ENCODE assay signal across 9 cellular contexts in the genomic region with DNA sequence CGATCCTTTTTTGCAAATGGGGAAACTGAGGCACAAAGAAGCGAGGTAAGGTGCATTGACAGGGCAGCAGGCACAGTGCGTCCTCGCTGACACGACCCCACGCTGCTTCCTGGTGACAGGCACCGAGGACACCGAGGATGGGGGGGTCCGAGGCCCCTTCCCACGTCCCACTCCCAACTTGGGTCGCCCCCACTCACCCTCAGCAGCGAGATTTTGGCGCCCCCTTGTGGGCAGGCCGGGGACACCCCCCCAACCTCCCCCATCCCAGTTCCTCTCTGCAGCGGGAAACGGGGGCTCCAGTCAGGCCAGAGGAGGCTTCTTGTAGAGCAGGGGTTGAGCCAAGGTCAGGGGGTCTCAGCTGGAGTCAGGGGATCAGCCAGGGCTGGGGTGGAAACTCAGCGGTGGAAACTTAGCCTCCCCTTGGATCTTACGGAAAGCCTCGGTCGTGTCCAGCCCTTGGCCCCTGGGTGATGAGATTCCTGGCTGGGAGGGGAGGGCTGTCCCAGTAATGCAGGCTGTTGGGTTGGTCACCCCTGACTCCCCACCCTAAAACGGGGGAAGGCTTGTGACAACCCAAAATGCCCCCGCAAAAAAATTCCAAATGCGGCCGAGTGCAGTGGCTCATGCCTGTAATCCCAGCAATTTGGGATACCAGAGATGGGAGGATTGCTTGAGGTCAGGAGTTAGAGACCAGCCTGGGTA. TPM values are rescaled to one million over a fixed set of nuclear protein-coding genes. Genes with fewer than 3 reads are reported as not detected.
A peak's percentile ranks its signal among the peaks of the same experiment; 100 is the strongest.
DNase-seq lines count a peak whose midpoint lies in the region; ATAC-seq, FAIRE-seq and TF ChIP-seq lines count a peak whose summit lies in the region.
"Had no signal": no experiment of that assay in that cellular context is flagged by ENCODE, and none has a peak within 500 bp of the region (broad histone marks: within the 10 kb centered on the region; RNA-seq: fewer than 3 reads in every experiment).

No MANE protein-coding gene starts in this region.

- H3K9me1 ChIP-seq in K562 (ENCODE audit: control insufficient read depth, insufficient read depth, low read length), result no peaks in the 10 kb centered on the region

- WGBS in K562 (ENCODE audit: insufficient coverage, low coverage, missing lambda C conversion rate), result 10% methylated on average over 20 of the region's 24 CpGs
- 10% methylated on average over 11 of the region's 24 CpGs for WGBS in right lobe of liver (ENCODE audit: insufficient coverage, low coverage, low lambda C conversion rate, missing lambda C conversion rate)
- WGBS in tibial nerve, 2 donors, result 19 to 21% methylated on average over 19 to 24 of the region's 24 CpGs

- TF ChIP-seq CTCF in Caco-2 (IDR thresholded peaks at IDR 0.05; ENCODE audit: insufficient read depth in 1 of 2, low read depth in 1 of 2, low read length in 1 of 2, severe bottlenecking in 1 of 2, unreplicated experiment in 1 of 2) (peak; percentile 57 to 58), OCI-LY3 (IDR thresholded peaks at IDR 0.05; ENCODE audit: low read depth, low read length) (peak; percentile 96), K562 (IDR thresholded peaks at IDR 0.05 in 2 of 3, conservative IDR thresholded peaks at IDR 0.05 in 1 of 3; ENCODE audit: insufficient read depth in 2 of 3, low read depth in 1 of 3, low read length in 3 of 3) (peak; percentile 73 to 89 (median 88)), right lobe of liver (IDR thresholded peaks at IDR 0.05) (peak; percentile 70 to 88 (median 79)), tibial nerve (IDR thresholded peaks at IDR 0.05) (peak; percentile 76 to 93 (median 86))

- DNase-seq in Caco-2 (no peak), K562 (ENCODE audit: extremely low read depth in 1 of 4, low spot score in 3 of 4) (peak; percentile 58 to 81 (median 78)), right lobe of liver (no peak), tibial nerve (ENCODE audit: low spot score in 2 of 2) (peak in 1 of 2 donors; percentile 44), NCI-H510A (lab: John Stamatoyannopoulos, UW) (no peak), NCI-H526 treated with DMSO at 0.1 percent for 48 hours (lab: John Stamatoyannopoulos, UW) (no peak)

- H3K4me3 ChIP-seq in Caco-2 (ENCODE audit: low read depth, low read length), result no peak overlapping the region
- no peak overlapping the region for H3K4me3 ChIP-seq in OCI-LY3 (ENCODE audit: low read length)
- no peak overlapping the region for H3K4me3 ChIP-seq in K562
- H3K4me3 ChIP-seq in right lobe of liver, result no peak overlapping the region
- no peak overlapping the region for H3K4me3 ChIP-seq in tibial nerve

- CTCF ChIA-PET in Caco-2 (lab: Charles Lee), result interaction anchor here (1.3 kb wide), 2 partner anchors 13 to 42 kb away, joined by 5 to 7 read pairs; no protein-coding TSS in a partner anchor
- CTCF ChIA-PET in K562 (lab: Yijun Ruan, JAX; ENCODE audit: low intra/inter-chr PET ratio), result interaction anchor here (0.6 to 2.6 kb wide), 4 partner anchors 145 to 497 kb away, joined by 3 to 37 read pairs (median 10); no protein-coding TSS in a partner anchor

- POLR2A ChIA-PET in Caco-2 (lab: Charles Lee), result no interaction called here
- POLR2A ChIA-PET in K562 (lab: Yijun Ruan, JAX), result no interaction called here

- H3K4me1 ChIP-seq in Caco-2 (peaks cover 32% of the 10 kb centered on the region), OCI-LY3 (ENCODE audit: low read length) (no peaks in the 10 kb centered on the region), K562 (replicated peaks in 1 of 2; ENCODE audit: control insufficient read depth in 2 of 2, insufficient read depth in 2 of 2, low read length in 2 of 2) (peaks cover 0 to 10% of the 10 kb centered on the region in 2 experiments; a peak in 2 of 5 replicates), right lobe of liver (peaks cover 0 to 13% (median 6%) of the 10 kb centered on the region in 4 donors), tibial nerve (peaks cover 0 to 28% (median 2%) of the 10 kb centered on the region in 4 donors)

- no peak for TF ChIP-seq EP300 in K562 (IDR thresholded peaks at IDR 0.05; ENCODE audit: low read length)
- TF ChIP-seq EP300 in tibial nerve (IDR thresholded peaks at IDR 0.05), result no peak

- ATAC-seq in K562, result peak; percentile 84
- ATAC-seq in right lobe of liver, result peak; percentile 32 to 46 (median 40)
- no peak for ATAC-seq in HG03439 (IDR thresholded peaks at IDR 0.05; ENCODE audit: unreplicated experiment)

- FAIRE-seq in K562 (lab: Jason Lieb, UNC), result peak; percentile 37
- FAIRE-seq: colon had no signal

- no peak overlapping the region for H3K4me3 Mint-ChIP-seq in Caco-2 (ENCODE audit: unreplicated experiment)

- H3K4me2 ChIP-seq in OCI-LY3 (ENCODE audit: low read length), result no peak overlapping the region
- no peak overlapping the region for H3K4me2 ChIP-seq in K562 (ENCODE audit: insufficient read depth, low read length)

- H3K36me3 ChIP-seq in Caco-2 (ENCODE audit: control insufficient read depth, insufficient read depth, low read length), result no peaks in the 10 kb centered on the region
- peaks cover 6% of the 10 kb centered on the region for H3K36me3 ChIP-seq in OCI-LY3 (replicated peaks; ENCODE audit: low read depth, low read length)
- H3K36me3 ChIP-seq in K562 (ENCODE audit: control insufficient read depth, insufficient read depth, low read length), result no peaks in the 10 kb centered on the region
- H3K36me3 ChIP-seq in right lobe of liver, result no peaks in the 10 kb centered on the region
- peaks cover 0 to 7% (median 0%) of the 10 kb centered on the region in 3 donors for H3K36me3 ChIP-seq in tibial nerve

- no peaks in the 10 kb centered on the region for H3K4me1 Mint-ChIP-seq in Caco-2 (ENCODE audit: low read depth, unreplicated experiment)

- peak; percentile 59 to 90 for TF ChIP-seq RAD21 in K562 (CRISPR knock-in tag; conservative IDR thresholded peaks at IDR 0.05 in 1 of 2, IDR thresholded peaks at IDR 0.05 in 1 of 2)

- H3K27me3 ChIP-seq in Caco-2 (replicated peaks; ENCODE audit: control insufficient read depth, insufficient read depth, low read length) (no peaks in the 10 kb centered on the region), OCI-LY3 (ENCODE audit: low read depth, low read length) (peaks cover 14% of the 10 kb centered on the region; the same call in 1 of the 2 replicates), K562 (ENCODE audit: control insufficient read depth in 2 of 2, insufficient read depth in 2 of 2, low read length in 2 of 2) (no peaks in the 10 kb centered on the region), right lobe of liver (no peaks in the 10 kb centered on the region), tibial nerve (no peaks in the 10 kb centered on the region)

- no peaks in the 10 kb centered on the region for H3K9me3 Mint-ChIP-seq in Caco-2 (ENCODE audit: unreplicated experiment)

- H4K20me1 ChIP-seq in OCI-LY3 (ENCODE audit: insufficient read depth, low read length) (no peaks in the 10 kb centered on the region), K562 (replicated peaks; ENCODE audit: control insufficient read depth, insufficient read depth, low read length) (no peaks in the 10 kb centered on the region)

- in situ Hi-C loops in K562 (cut with MboI), result loop anchor here (5.0 kb wide), 1 partner anchor 145 kb away; no protein-coding TSS in a partner anchor

- intact Hi-C loops in Caco-2 (cut with micrococcal nuclease; ENCODE audit: unreplicated experiment), result no loop called here
- intact Hi-C loops in K562 (cut with micrococcal nuclease), result no loop called here
- intact Hi-C loops in right lobe of liver (cut with DNase I), result no loop called here

- H3K9ac ChIP-seq in OCI-LY3 (ENCODE audit: low read length) (no peak overlapping the region), K562 (ENCODE audit: insufficient read depth in 1 of 2, low read depth in 2 of 2, low read length in 2 of 2) (no peak overlapping the region)

- H2AFZ ChIP-seq in OCI-LY3 (ENCODE audit: low read depth, low read length) (no peak overlapping the region), K562 (ENCODE audit: low read depth, low read length) (no peak overlapping the region)

- H3K36me3 Mint-ChIP-seq in Caco-2 (ENCODE audit: insufficient read depth, unreplicated experiment), result no peaks in the 10 kb centered on the region

- BruUV-seq in Caco-2 (replicated peaks; lab: Mats Ljungman, UMichigan) (no TSS peak), K562 (replicated peaks; lab: Mats Ljungman, UMichigan) (no TSS peak)

- H3K79me2 ChIP-seq in OCI-LY3 (ENCODE audit: low read length) (no peaks in the 10 kb centered on the region), K562 (ENCODE audit: control insufficient read depth, insufficient read depth, low read length) (no peaks in the 10 kb centered on the region)

- no peak overlapping the region for H3K27ac ChIP-seq in OCI-LY3 (ENCODE audit: low read length)
- no peak overlapping the region for H3K27ac ChIP-seq in K562 (ENCODE audit: extremely low read depth, low read depth, low read length)
- no peak overlapping the region for H3K27ac ChIP-seq in right lobe of liver
- no peak overlapping the region for H3K27ac ChIP-seq in tibial nerve

- H3K27ac Mint-ChIP-seq in Caco-2 (ENCODE audit: unreplicated experiment), result no peak overlapping the region

- no peaks in the 10 kb centered on the region for H3K9me3 ChIP-seq in Caco-2
- H3K9me3 ChIP-seq in OCI-LY3 (ENCODE audit: insufficient read depth, low read length), result no peaks in the 10 kb centered on the region
- peaks cover 7% of the 10 kb centered on the region for H3K9me3 ChIP-seq in K562 (replicated peaks; ENCODE audit: control insufficient read depth, insufficient read depth, low read depth, low read length)
- H3K9me3 ChIP-seq in right lobe of liver, result no peaks in the 10 kb centered on the region
- H3K9me3 ChIP-seq in tibial nerve, result peaks cover 0 to 2% (median 0%) of the 10 kb centered on the region in 4 donors

- TF ChIP-seq POLR2A in K562 (conservative IDR thresholded peaks at IDR 0.05) (no peak), right lobe of liver (IDR thresholded peaks at IDR 0.05) (no peak), tibial nerve (IDR thresholded peaks at IDR 0.05) (no peak)

- no peaks in the 10 kb centered on the region for H3K27me3 Mint-ChIP-seq in Caco-2 (ENCODE audit: insufficient read depth, unreplicated experiment)

RNA-seq across cellular contexts. Expression of a gene that starts 8.2 kb away (rescaled TPM):
- total RNA-seq in Caco-2 (2022) (1.2 and 1.7 TPM in 2 replicates), K562 (2014; rRNA removed) (0.45 and 1.2 TPM in 2 replicates), K562 (2014; rRNA removed; fragmentation: Illumina TruSeq; extraction: Trizol) (0.73 and 1.1 TPM in 2 replicates), K562 (2015; rRNA removed; fragmentation: Illumina TruSeq; extraction: Trizol) (not detected in 2 replicates), K562 (2021) (1.1 and 1.4 TPM in 2 replicates), right lobe of liver (10 to 100 TPM in 1 of 6 experiments, 1 to 10 TPM in 4, not detected in 1; 2.1 to 38.1 (median 6.6) TPM), tibial nerve (not detected)
- 2.1 and 3.1 TPM in 2 replicates for total RNA-seq in K562 (2011; cell fraction: chromatin; rRNA removed; ENCODE audit: low replicate concordance)
- total RNA-seq in K562 (2011; cell fraction: nucleolus; rRNA removed), result 3.2 and 3.8 TPM in 2 replicates
- 3.5 and 8.2 TPM in 2 replicates for total RNA-seq in K562 (2011; cell fraction: nucleoplasm; rRNA removed)
- polyA plus RNA-seq in K562 (2011; rRNA removed) (12.3 and 12.9 TPM in 2 replicates), K562 (2014; fragmentation: Illumina TruSeq; extraction: Trizol) (2.9 and 3.0 TPM in 2 replicates), K562 (2014; fragmentation: Nextera tagmentation; extraction: Ambion mirVana) (1 to 10 TPM in 1 of 2 experiments, under 1 TPM in 1; 0.86 to 1.8 TPM), K562 (2014; rRNA removed) (0.77 and 1.6 TPM in 2 replicates)
- polyA plus RNA-seq in K562 (2011; cell fraction: cytosol; rRNA removed), result 9.2 and 18.1 TPM in 2 replicates
- polyA plus RNA-seq in K562 (2011; cell fraction: nucleus; rRNA removed), result 3.3 and 7.5 TPM in 2 replicates
- polyA plus RNA-seq in K562 (2012), result 2.3 and 5.3 TPM in 2 replicates
- 3.8 and 4.3 TPM in 2 replicates for polyA minus RNA-seq in K562 (2011; rRNA and poly(A)+ RNA removed)
- polyA minus RNA-seq in K562 (2011; cell fraction: cytosol; rRNA and poly(A)+ RNA removed), result 2.2 and 5.2 TPM in 2 replicates
- 1.7 TPM in 1 of 2 replicates, not detected in the other for polyA minus RNA-seq in K562 (2011; cell fraction: nucleus; rRNA and poly(A)+ RNA removed)

RNA-seq across cellular contexts. Expression of a gene that starts 11.1 kb away (rescaled TPM):
- not detected in 2 replicates for total RNA-seq in Caco-2 (2022)
- total RNA-seq in K562 (2011; cell fraction: chromatin; rRNA removed; ENCODE audit: low replicate concordance), result not detected in 2 replicates
- not detected in 2 replicates for total RNA-seq in K562 (2011; cell fraction: nucleolus; rRNA removed)
- not detected in 2 replicates for total RNA-seq in K562 (2011; cell fraction: nucleoplasm; rRNA removed)
- total RNA-seq in K562 (2014; rRNA removed), result not detected in 2 replicates
- not detected in 2 replicates for total RNA-seq in K562 (2014; rRNA removed; fragmentation: Illumina TruSeq; extraction: Trizol)
- total RNA-seq in K562 (2015; rRNA removed; fragmentation: Illumina TruSeq; extraction: Trizol), result not detected in 2 replicates
- not detected in 2 replicates for total RNA-seq in K562 (2021)
- polyA plus RNA-seq in K562 (2011; rRNA removed), result not detected in 2 replicates
- polyA plus RNA-seq in K562 (2011; cell fraction: cytosol; rRNA removed), result not detected in 2 replicates
- polyA plus RNA-seq in K562 (2011; cell fraction: nucleus; rRNA removed), result not detected in 2 replicates
- not detected in 2 replicates for polyA plus RNA-seq in K562 (2012)
- not detected in 2 replicates for polyA plus RNA-seq in K562 (2014; fragmentation: Illumina TruSeq; extraction: Trizol)
- not detected for polyA plus RNA-seq in K562 (2014; fragmentation: Nextera tagmentation; extraction: Ambion mirVana)
- not detected in 2 replicates for polyA plus RNA-seq in K562 (2014; rRNA removed)
- polyA minus RNA-seq in K562 (2011; rRNA and poly(A)+ RNA removed), result not detected in 2 replicates
- not detected in 2 replicates for polyA minus RNA-seq in K562 (2011; cell fraction: cytosol; rRNA and poly(A)+ RNA removed)
- polyA minus RNA-seq in K562 (2011; cell fraction: nucleus; rRNA and poly(A)+ RNA removed), result not detected in 2 replicates
- not detected for total RNA-seq in right lobe of liver
- not detected for total RNA-seq in tibial nerve

RNA-seq across cellular contexts. Expression of a gene that starts 28.4 kb away (rescaled TPM):
- total RNA-seq in Caco-2 (2022), result 17.4 and 18.3 TPM in 2 replicates
- 1.7 and 7.3 TPM in 2 replicates for total RNA-seq in K562 (2011; cell fraction: chromatin; rRNA removed; ENCODE audit: low replicate concordance)
- total RNA-seq in K562 (2011; cell fraction: nucleolus; rRNA removed), result 15.4 and 16.5 TPM in 2 replicates
- 6.7 and 6.9 TPM in 2 replicates for total RNA-seq in K562 (2011; cell fraction: nucleoplasm; rRNA removed)
- total RNA-seq in K562 (2014; rRNA removed), result 47.2 and 58.7 TPM in 2 replicates
- total RNA-seq in K562 (2014; rRNA removed; fragmentation: Illumina TruSeq; extraction: Trizol), result 1.1 and 1.8 TPM in 2 replicates
- 10.4 and 10.6 TPM in 2 replicates for total RNA-seq in K562 (2015; rRNA removed; fragmentation: Illumina TruSeq; extraction: Trizol)
- 21.4 and 31.0 TPM in 2 replicates for total RNA-seq in K562 (2021)
- polyA plus RNA-seq in K562 (2011; rRNA removed), result 5.1 and 6.3 TPM in 2 replicates
- 7.6 and 28.6 TPM in 2 replicates for polyA plus RNA-seq in K562 (2011; cell fraction: cytosol; rRNA removed)
- 4.8 and 12.7 TPM in 2 replicates for polyA plus RNA-seq in K562 (2011; cell fraction: nucleus; rRNA removed)
- 15.9 and 28.3 TPM in 2 replicates for polyA plus RNA-seq in K562 (2012)
- 1.2 and 8.2 TPM in 2 replicates for polyA plus RNA-seq in K562 (2014; fragmentation: Illumina TruSeq; extraction: Trizol)
- under 1 TPM; 0.14 to 0.15 TPM for polyA plus RNA-seq in K562 (2014; fragmentation: Nextera tagmentation; extraction: Ambion mirVana)
- polyA plus RNA-seq in K562 (2014; rRNA removed), result 31.2 and 32.8 TPM in 2 replicates
- 1.1 and 2.0 TPM in 2 replicates for polyA minus RNA-seq in K562 (2011; rRNA and poly(A)+ RNA removed)
- polyA minus RNA-seq in K562 (2011; cell fraction: cytosol; rRNA and poly(A)+ RNA removed), result 10.9 and 15.2 TPM in 2 replicates
- 5.5 and 6.3 TPM in 2 replicates for polyA minus RNA-seq in K562 (2011; cell fraction: nucleus; rRNA and poly(A)+ RNA removed)
- total RNA-seq in right lobe of liver, result 10 to 100 TPM in 1 of 6 experiments, 1 to 10 TPM in 5; 3.7 to 16.7 (median 4.9) TPM
- 10 to 100 TPM; 19.7 to 30.3 (median 23.0) TPM for total RNA-seq in tibial nerve

RNA-seq across cellular contexts. Expression of a gene that starts 34.0 kb away (rescaled TPM):
- total RNA-seq in Caco-2 (2022) (58.1 and 59.1 TPM in 2 replicates), K562 (2014; rRNA removed) (24.1 and 42.2 TPM in 2 replicates), K562 (2014; rRNA removed; fragmentation: Illumina TruSeq; extraction: Trizol) (5.0 and 5.7 TPM in 2 replicates), K562 (2015; rRNA removed; fragmentation: Illumina TruSeq; extraction: Trizol) (18.0 and 22.3 TPM in 2 replicates), K562 (2021) (45.4 and 48.0 TPM in 2 replicates), right lobe of liver (10 to 100 TPM; 18.7 to 34.1 (median 23.8) TPM), tibial nerve (10 to 100 TPM; 18.6 to 31.8 (median 25.7) TPM)
- total RNA-seq in K562 (2011; cell fraction: chromatin; rRNA removed; ENCODE audit: low replicate concordance), result 50.6 and 186 TPM in 2 replicates
- total RNA-seq in K562 (2011; cell fraction: nucleolus; rRNA removed), result 95.1 and 105 TPM in 2 replicates
- 50.0 and 65.9 TPM in 2 replicates for total RNA-seq in K562 (2011; cell fraction: nucleoplasm; rRNA removed)
- polyA plus RNA-seq in K562 (2011; rRNA removed) (22.2 and 37.4 TPM in 2 replicates), K562 (2014; fragmentation: Illumina TruSeq; extraction: Trizol) (21.6 and 40.6 TPM in 2 replicates), K562 (2014; fragmentation: Nextera tagmentation; extraction: Ambion mirVana) (under 1 TPM; 0.18 to 0.28 TPM), K562 (2014; rRNA removed) (23.6 and 30.6 TPM in 2 replicates)
- 18.2 and 33.8 TPM in 2 replicates for polyA plus RNA-seq in K562 (2011; cell fraction: cytosol; rRNA removed)
- polyA plus RNA-seq in K562 (2011; cell fraction: nucleus; rRNA removed), result 112 and 152 TPM in 2 replicates
- 39.8 and 40.4 TPM in 2 replicates for polyA plus RNA-seq in K562 (2012)
- 6.9 and 8.2 TPM in 2 replicates for polyA minus RNA-seq in K562 (2011; rRNA and poly(A)+ RNA removed)
- polyA minus RNA-seq in K562 (2011; cell fraction: cytosol; rRNA and poly(A)+ RNA removed), result 32.1 and 44.7 TPM in 2 replicates
- polyA minus RNA-seq in K562 (2011; cell fraction: nucleus; rRNA and poly(A)+ RNA removed), result 18.8 and 33.2 TPM in 2 replicates

Comparison
In these comparisons a context has a peak if more than half of its experiments do, and no peak if none do; other contexts are left out.
1. DNase-seq: peak in K562 (4 of 4); none in Caco-2 (0 of 2), right lobe of liver (0 of 3), NCI-H510A (single experiment) and NCI-H526 treated with DMSO at 0.1 percent for 48 hours (single experiment).
2. Peak in every context shown above with its lines, with median percentiles within 50 percentile points of each other: CTCF ChIP-seq.